21 cellular contexts compared by ENCODE assay signal in the genomic region with DNA sequence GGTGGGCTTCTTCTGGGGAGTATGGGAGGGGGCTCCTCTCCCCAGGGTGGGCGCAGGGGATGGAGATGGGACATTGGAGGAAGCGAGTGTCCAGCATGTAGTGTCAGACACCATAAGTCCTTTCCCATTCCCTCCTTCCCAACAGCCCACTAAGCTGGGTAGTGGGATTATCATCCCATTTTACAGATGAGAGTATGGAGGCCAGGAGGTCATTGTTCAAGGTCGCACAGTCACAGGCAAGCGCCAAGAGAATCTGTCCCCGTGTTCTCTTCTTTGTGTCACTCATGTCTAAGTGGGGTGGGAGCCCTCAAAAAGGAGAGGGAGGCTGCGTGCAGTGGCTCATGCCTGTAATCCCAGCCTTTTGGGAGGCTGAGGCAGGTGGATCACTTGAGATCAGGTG.
DNase-seq lines count a peak whose midpoint lies in the region; ATAC-seq and TF ChIP-seq lines count a peak whose summit lies in the region.
"Had no signal": no experiment of that assay in that cellular context is flagged by ENCODE, and none has a peak within 500 bp of the region (broad histone marks: within the 10 kb centered on the region; RNA-seq: fewer than 3 reads in every experiment).

No MANE protein-coding gene starts in this region.

- H3K27me3 Mint-ChIP-seq in WTC11 (ENCODE audit: low read depth) (no peaks in the 10 kb centered on the region), memory B cell (no peaks in the 10 kb centered on the region), T-cell (no peaks in the 10 kb centered on the region)
- H3K27me3 Mint-ChIP-seq: B cell; CD4-positive, CD25-positive, alpha-beta regulatory T cell had no signal

- H3K36me3 Mint-ChIP-seq in WTC11 (peaks cover 35% of the 10 kb centered on the region), memory B cell (peaks cover 37% of the 10 kb centered on the region), T-cell (peaks cover 5% of the 10 kb centered on the region)
- H3K36me3 Mint-ChIP-seq: CD8-positive, alpha-beta T cell had no signal

- POLR2A ChIA-PET in WTC11 (lab: Charles Lee) (no interaction called here), T-cell (lab: Charles Lee) (no interaction called here)

- H3K9me3 Mint-ChIP-seq in WTC11 (no peaks in the 10 kb centered on the region), memory B cell (peaks cover 6% of the 10 kb centered on the region), T-cell (peaks cover 0 to 9% (median 0%) of the 10 kb centered on the region in 3 donors)
- H3K9me3 Mint-ChIP-seq: CD8-positive, alpha-beta T cell had no signal

- no peak overlapping the region for H3K4me3 Mint-ChIP-seq in WTC11
- H3K4me3 Mint-ChIP-seq in memory B cell: no peak overlapping the region
- no peak overlapping the region for H3K4me3 Mint-ChIP-seq in T-cell
- H3K4me3 Mint-ChIP-seq: B cell; CD4-positive, CD25-positive, alpha-beta regulatory T cell; CD8-positive, alpha-beta T cell had no signal

- CTCF ChIA-PET in WTC11 (lab: Charles Lee) (no interaction called here), T-cell (lab: Charles Lee) (no interaction called here)

- no peak for ATAC-seq in WTC11
- no peak for ATAC-seq in memory B cell (ENCODE audit: low read depth)
- no peak for ATAC-seq in GM21526 (IDR thresholded peaks at IDR 0.05; ENCODE audit: low FRiP score, unreplicated experiment)
- ATAC-seq in T-cell (replicated peaks in 1 of 4): no peak
- ATAC-seq: CD8-positive, alpha-beta T cell; GM12878 had no signal

- H3K27ac ChIP-seq in 22Rv1: peak overlapping the region; percentile 70
- H3K27ac ChIP-seq: BLaER1, C4-2B had no signal

- peak; percentile 6 for DNase-seq in H4 (ENCODE audit: low spot score)
- no peak for DNase-seq in WTC11 (ENCODE audit: low spot score)
- no peak for DNase-seq in memory B cell (ENCODE audit: low spot score in 2 of 2)
- DNase-seq in islet precursor cell: no peak
- DNase-seq in NCI-H2196 (lab: John Stamatoyannopoulos, UW; ENCODE audit: unreplicated experiment): no peak
- no peak for DNase-seq in T-cell
- DNase-seq: CD4-positive, CD25-positive, alpha-beta regulatory T cell; CD8-positive, alpha-beta T cell; DMS 273 treated with DMSO at 0.1 percent for 48 hours; DMS79; EL; GDM1; GOT3; H7; HCEC 1CT had no signal

- TF ChIP-seq CTCF in 22Rv1 (IDR thresholded peaks at IDR 0.05) (no peak), WTC11 (IDR thresholded peaks at IDR 0.05) (no peak)

- H3K27ac Mint-ChIP-seq in WTC11 (no peak overlapping the region), memory B cell (peak overlapping the region; percentile 48), T-cell (no peak overlapping the region)
- H3K27ac Mint-ChIP-seq: CD8-positive, alpha-beta T cell had no signal

- H3K4me1 Mint-ChIP-seq in WTC11: 0 out of 2 replicates have a peak, but pooled peaks cover 3% of the 10 kb centered on the region
- peaks cover 5% of the 10 kb centered on the region for H3K4me1 Mint-ChIP-seq in memory B cell
- H3K4me1 Mint-ChIP-seq in T-cell: no peaks in the 10 kb centered on the region
- H3K4me1 Mint-ChIP-seq: B cell; CD4-positive, CD25-positive, alpha-beta regulatory T cell had no signal

TF ChIP-seq in WTC11, 78 proteins besides CTCF, POLR2A, EP300 and RAD21:
- TF ChIP-seq GRHL2 (CRISPR knock-in tag; IDR thresholded peaks at IDR 0.05; ENCODE audit: insufficient replicate concordance, severe bottlenecking): no peak
- no peak for TF ChIP-seq ZNF671 (CRISPR knock-in tag; IDR thresholded peaks at IDR 0.05)
- peak; percentile 52; the same call in 1 of the 2 replicates for TF ChIP-seq ESRRA (CRISPR knock-in tag; IDR thresholded peaks at IDR 0.05; ENCODE audit: borderline replicate concordance)
- no peak for TF ChIP-seq TCF7 (CRISPR knock-in tag; IDR thresholded peaks at IDR 0.05; ENCODE audit: low read depth)
- TF ChIP-seq, protein P1, sequence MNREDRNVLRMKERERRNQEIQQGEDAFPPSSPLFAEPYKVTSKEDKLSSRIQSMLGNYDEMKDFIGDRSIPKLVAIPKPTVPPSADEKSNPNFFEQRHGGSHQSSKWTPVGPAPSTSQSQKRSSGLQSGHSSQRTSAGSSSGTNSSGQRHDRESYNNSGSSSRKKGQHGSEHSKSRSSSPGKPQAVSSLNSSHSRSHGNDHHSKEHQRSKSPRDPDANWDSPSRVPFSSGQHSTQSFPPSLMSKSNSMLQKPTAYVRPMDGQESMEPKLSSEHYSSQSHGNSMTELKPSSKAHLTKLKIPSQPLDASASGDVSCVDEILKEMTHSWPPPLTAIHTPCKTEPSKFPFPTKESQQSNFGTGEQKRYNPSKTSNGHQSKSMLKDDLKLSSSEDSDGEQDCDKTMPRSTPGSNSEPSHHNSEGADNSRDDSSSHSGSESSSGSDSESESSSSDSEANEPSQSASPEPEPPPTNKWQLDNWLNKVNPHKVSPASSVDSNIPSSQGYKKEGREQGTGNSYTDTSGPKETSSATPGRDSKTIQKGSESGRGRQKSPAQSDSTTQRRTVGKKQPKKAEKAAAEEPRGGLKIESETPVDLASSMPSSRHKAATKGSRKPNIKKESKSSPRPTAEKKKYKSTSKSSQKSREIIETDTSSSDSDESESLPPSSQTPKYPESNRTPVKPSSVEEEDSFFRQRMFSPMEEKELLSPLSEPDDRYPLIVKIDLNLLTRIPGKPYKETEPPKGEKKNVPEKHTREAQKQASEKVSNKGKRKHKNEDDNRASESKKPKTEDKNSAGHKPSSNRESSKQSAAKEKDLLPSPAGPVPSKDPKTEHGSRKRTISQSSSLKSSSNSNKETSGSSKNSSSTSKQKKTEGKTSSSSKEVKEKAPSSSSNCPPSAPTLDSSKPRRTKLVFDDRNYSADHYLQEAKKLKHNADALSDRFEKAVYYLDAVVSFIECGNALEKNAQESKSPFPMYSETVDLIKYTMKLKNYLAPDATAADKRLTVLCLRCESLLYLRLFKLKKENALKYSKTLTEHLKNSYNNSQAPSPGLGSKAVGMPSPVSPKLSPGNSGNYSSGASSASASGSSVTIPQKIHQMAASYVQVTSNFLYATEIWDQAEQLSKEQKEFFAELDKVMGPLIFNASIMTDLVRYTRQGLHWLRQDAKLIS (CRISPR knock-in tag; IDR thresholded peaks at IDR 0.05; ENCODE audit: borderline replicate concordance): no peak
